Comparison of ENCODE assay signal across 8 cellular contexts in genomic region chr4:25312496-25313193, GRCh38. TPM values are rescaled to one million over a fixed set of nuclear protein-coding genes. Genes with fewer than 3 reads are reported as not detected.
A peak's percentile ranks its signal among the peaks of the same experiment; 100 is the strongest.
DNase-seq lines count a peak whose midpoint lies in the region; ATAC-seq and TF ChIP-seq lines count a peak whose summit lies in the region.

TSS of gene ZCCHC4 (plus strand) at chr4:25312774. CDS start at chr4:25312810, 36 bp downstream.

- H3K36me3 ChIP-seq in right atrium auricular region (peaks cover 10% of the 10 kb centered on the region), vagina (peaks cover 0 to 12% of the 10 kb centered on the region in 2 donors)

- H3K4me1 ChIP-seq in right atrium auricular region (peaks cover 0 to 16% of the 10 kb centered on the region in 2 donors), vagina (peaks cover 14% of the 10 kb centered on the region)

- in situ Hi-C loops in GM13977 (cut with MboI; ENCODE audit: low pct_unique_long_range_greater_than_20kb, low sequenced_read_pairs, unreplicated experiment), result loop anchor here (10.0 kb wide), 1 partner anchor 138 kb away; no protein-coding TSS in a partner anchor

- H3K9me3 ChIP-seq in right atrium auricular region, result no peaks in the 10 kb centered on the region
- no peaks in the 10 kb centered on the region for H3K9me3 ChIP-seq in vagina

- H3K27me3 ChIP-seq in right atrium auricular region (no peaks in the 10 kb centered on the region), vagina (no peaks in the 10 kb centered on the region)

- intact Hi-C loops in T-helper 1 cell treated with Interleukin-12 subunit alpha and Interleukin-12 subunit beta and Interleukin-4 antibody, amounts not matched to agents 30 ng/mL and 1 ng/mL, for 36 hours (cut with micrococcal nuclease), result loop anchor here (1.0 to 10.0 kb wide), 12 partner anchors 19 to 1545 kb away; partner anchors contain the start of genes ANAPC4, DHX15, PI4K2B and SEPSECS
- intact Hi-C loops in vagina (cut with DNase I), result no loop called here

- peak; percentile 87 for DNase-seq in GM13977 (ENCODE audit: low spot score)
- peak; percentile 72 for DNase-seq in NCI-H146 treated with DMSO at 0.1 percent for 48 hours (lab: John Stamatoyannopoulos, UW; ENCODE audit: unreplicated experiment)
- DNase-seq in amniotic stem cell (lab: John Stamatoyannopoulos, UW), result peak; percentile 56
- DNase-seq in right atrium auricular region (ENCODE audit: low spot score), result peak; percentile 86
- DNase-seq in putamen (ENCODE audit: low spot score), result peak; percentile 90
- DNase-seq in vagina (ENCODE audit: extremely low spot score in 2 of 2), result no peak

- ATAC-seq in HG02884 (IDR thresholded peaks at IDR 0.05; ENCODE audit: unreplicated experiment), result peak; percentile 73

- peak within 1 kb of the TSS; percentile 66 to 79 for H3K4me3 ChIP-seq in right atrium auricular region
- H3K4me3 ChIP-seq in vagina, result peak within 1 kb of the TSS; percentile 52 to 64

- H3K27ac ChIP-seq in right atrium auricular region (peak within 1 kb of the TSS; percentile 36 to 79), vagina (peak within 1 kb of the TSS; percentile 72)

- no peak for TF ChIP-seq POLR2A in vagina (IDR thresholded peaks at IDR 0.05)

- TF ChIP-seq CTCF in GM13977 (IDR thresholded peaks at IDR 0.05; ENCODE audit: extremely low read depth, insufficient read depth, missing control alignments) (peak; percentile 94), right atrium auricular region (IDR thresholded peaks at IDR 0.05) (peak; percentile 92 to 98), vagina (IDR thresholded peaks at IDR 0.05) (peak; percentile 37 to 91 (median 87))

RNA-seq across cellular contexts. Expression of gene ZCCHC4, which starts in this region (rescaled TPM):
- 11.7 and 13.8 TPM in 2 replicates for total RNA-seq in T-helper 1 cell treated with Interleukin-12 subunit alpha and Interleukin-12 subunit beta and Interleukin-4 antibody, amounts not matched to agents 30 ng/mL and 1 ng/mL, for 36 hours
- 1 to 10 TPM; 7.4 to 7.9 TPM for total RNA-seq in right atrium auricular region
- 14.2 TPM for total RNA-seq in vagina

Comparison
In these comparisons a context has a peak if more than half of its experiments do, and no peak if none do; other contexts are left out.
1. DNase-seq: peak in GM13977 (single experiment), NCI-H146 treated with DMSO at 0.1 percent for 48 hours (single experiment), amniotic stem cell (single experiment), right atrium auricular region (single experiment) and putamen (single experiment); none in vagina (0 of 2).
2. Peak in every context shown above with its lines, with median percentiles within 50 percentile points of each other: CTCF ChIP-seq.